In the genomic region with DNA sequence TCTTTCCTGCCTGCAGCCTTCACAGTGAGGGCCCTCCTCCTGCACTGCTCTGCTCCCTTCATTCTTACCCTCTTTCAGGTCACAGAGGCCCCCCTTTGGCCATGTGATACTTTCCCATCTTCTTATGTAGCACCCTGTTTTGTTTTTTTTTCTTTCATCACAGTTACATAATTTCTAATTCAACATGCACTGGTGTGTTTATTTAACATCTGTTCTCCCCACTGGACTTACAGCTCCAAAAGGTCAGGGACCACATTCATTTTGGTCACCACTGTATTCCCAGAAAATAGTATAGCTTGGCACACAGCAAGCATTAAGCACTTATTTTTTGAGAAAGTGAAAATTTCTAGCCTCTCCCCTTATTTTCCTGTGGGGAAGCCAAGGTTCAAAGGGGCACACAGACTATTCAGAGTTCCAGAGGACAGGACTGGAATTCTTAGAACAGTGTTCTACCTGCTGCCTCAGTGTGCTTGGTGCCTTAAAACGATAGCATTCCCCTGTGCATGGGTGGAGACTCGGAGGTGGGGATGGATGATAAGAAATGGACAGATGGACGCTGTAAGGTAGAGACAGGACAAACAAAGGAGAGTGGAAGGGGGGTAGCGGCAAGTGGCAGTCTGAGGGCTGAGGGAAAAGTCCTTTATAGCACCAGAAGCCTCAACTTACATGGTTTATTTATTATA, we compare ENCODE assay signal across 15 cellular contexts. TPM values are rescaled to one million over a fixed set of nuclear protein-coding genes. Genes with fewer than 3 reads are reported as not detected.
DNase-seq lines count a peak whose midpoint lies in the region; ATAC-seq, FAIRE-seq and TF ChIP-seq lines count a peak whose summit lies in the region.
"Had no signal": no experiment of that assay in that cellular context is flagged by ENCODE, and none has a peak within 500 bp of the region (broad histone marks: within the 10 kb centered on the region; RNA-seq: fewer than 3 reads in every experiment).

No MANE protein-coding gene starts in this region.

- peak overlapping the region; percentile 75 for H3K4me2 ChIP-seq in HepG2 (ENCODE audit: low read depth, low read length)

- intact Hi-C loops in activated naive CD4-positive, alpha-beta T cell treated with anti-CD3 and anti-CD28 coated beads for 36 hours (cut with micrococcal nuclease) = no loop called here
- intact Hi-C loops in HepG2 (cut with micrococcal nuclease; ENCODE audit: unreplicated experiment) = no loop called here

- H3K27ac Mint-ChIP-seq in activated naive CD4-positive, alpha-beta T cell treated with anti-CD3 and anti-CD28 coated beads for 36 hours = peak overlapping the region; percentile 99
- peak overlapping the region; percentile 100 for H3K27ac Mint-ChIP-seq in activated naive CD8-positive, alpha-beta T cell

- H3K4me3 ChIP-seq in HepG2 (replicated peaks in 1 of 3; ENCODE audit: insufficient read depth in 1 of 3, low read depth in 2 of 3, low read length in 3 of 3) (peak overlapping the region in 2 of 3 experiments; percentile 10 to 25; a peak in 2 of 6 replicates), subcutaneous abdominal adipose tissue (ENCODE audit: low read depth in 1 of 5, low read length in 5 of 5) (no peak overlapping the region)
- H3K4me3 ChIP-seq: ascending aorta, HAP-1, left lung, SJCRH30 had no signal

- H3K9me3 Mint-ChIP-seq in activated naive CD4-positive, alpha-beta T cell treated with anti-CD3 and anti-CD28 coated beads for 36 hours = no peaks in the 10 kb centered on the region
- H3K9me3 Mint-ChIP-seq in activated naive CD8-positive, alpha-beta T cell (ENCODE audit: low read depth) = no peaks in the 10 kb centered on the region
- H3K9me3 Mint-ChIP-seq: neural crest cell had no signal

- H3K9ac ChIP-seq in HepG2 (ENCODE audit: insufficient read depth, low read depth, low read length) (peak overlapping the region; percentile 14; the same call in 1 of the 2 replicates), subcutaneous abdominal adipose tissue (ENCODE audit: low read length in 5 of 5) (no peak overlapping the region)

- in situ Hi-C loops in HepG2 (cut with HindIII; ENCODE audit: extremely low pct_ligation_motif_present, low pct_unique_long_range_greater_than_20kb) = no loop called here

- ATAC-seq in HepG2 (peak; percentile 29), HG03565 (IDR thresholded peaks at IDR 0.05; ENCODE audit: unreplicated experiment) (no peak), HG02885 (IDR thresholded peaks at IDR 0.05; ENCODE audit: poor library complexity, unreplicated experiment) (no peak), GM18519 (IDR thresholded peaks at IDR 0.05; ENCODE audit: low FRiP score, unreplicated experiment) (no peak)
- ATAC-seq: left lung had no signal

- POLR2A ChIA-PET in HepG2 (lab: Yijun Ruan, JAX) = no interaction called here

- H3K4me3 Mint-ChIP-seq in activated naive CD4-positive, alpha-beta T cell treated with anti-CD3 and anti-CD28 coated beads for 36 hours = peak overlapping the region; percentile 68
- peak overlapping the region; percentile 100 for H3K4me3 Mint-ChIP-seq in activated naive CD8-positive, alpha-beta T cell
- H3K4me3 Mint-ChIP-seq: neural crest cell had no signal

- no peaks in the 10 kb centered on the region for H3K79me2 ChIP-seq in HepG2 (ENCODE audit: insufficient read depth, low read length)

- TF ChIP-seq POLR2A in HepG2 (IDR thresholded peaks at IDR 0.05; ENCODE audit: insufficient read depth in 1 of 2, low read depth in 2 of 2, low read length in 2 of 2) = no peak

- peak in 1 of 2 experiments; percentile 57; a peak in 2 of 4 replicates for TF ChIP-seq EP300 in HepG2 (IDR thresholded peaks at IDR 0.05; ENCODE audit: low read depth in 2 of 2, low read length in 2 of 2)
- TF ChIP-seq EP300 in HepG2 (CRISPR knock-in tag; IDR thresholded peaks at IDR 0.05; ENCODE audit: borderline replicate concordance) = no peak

- peak; percentile 49 for FAIRE-seq in HepG2 (lab: Jason Lieb, UNC)

- peaks cover 75% of the 10 kb centered on the region for H3K4me1 Mint-ChIP-seq in activated naive CD4-positive, alpha-beta T cell treated with anti-CD3 and anti-CD28 coated beads for 36 hours (ENCODE audit: low read depth)
- peaks cover 81% of the 10 kb centered on the region for H3K4me1 Mint-ChIP-seq in activated naive CD8-positive, alpha-beta T cell (ENCODE audit: low read depth)

- H4K20me1 ChIP-seq in HepG2 (ENCODE audit: insufficient read depth, low read length) = no peaks in the 10 kb centered on the region

- H3K27ac ChIP-seq in HepG2 (ENCODE audit: extremely low read length, insufficient read depth, low read length) = peak overlapping the region; percentile 47
- H3K27ac ChIP-seq in subcutaneous abdominal adipose tissue (ENCODE audit: low read depth, low read length) = peak overlapping the region; percentile 92
- H3K27ac ChIP-seq: ascending aorta, SJCRH30 had no signal

- no TSS peak for BruUV-seq in HepG2 (replicated peaks; lab: Mats Ljungman, UMichigan)

- no peaks in the 10 kb centered on the region for H3K9me3 ChIP-seq in HepG2 (ENCODE audit: low read length)
- no peaks in the 10 kb centered on the region for H3K9me3 ChIP-seq in subcutaneous abdominal adipose tissue (ENCODE audit: control insufficient read depth in 5 of 5, low read length in 5 of 5)
- H3K9me3 ChIP-seq: ascending aorta, HAP-1, left lung, SJCRH30 had no signal

- 6% methylated on average over 4 of the region's 4 CpGs for WGBS in HepG2 (ENCODE audit: low lambda C conversion rate)

- no peak for TF ChIP-seq CTCF in HepG2 (CRISPR knock-in tag; IDR thresholded peaks at IDR 0.05)

- no peak for DNase-seq in activated naive CD4-positive, alpha-beta T cell treated with anti-CD3 and anti-CD28 coated beads for 36 hours
- no peak for DNase-seq in activated naive CD4-positive, alpha-beta T cell treated with anti-CD3 and anti-CD28 coated beads, Interleukin-2, amount 50 U/mL, for 16 hours
- DNase-seq in HepG2 (ENCODE audit: low spot score) = peak; percentile 47
- DNase-seq: KG1, NCI-H345, SJCRH30 had no signal

- no peak for TF ChIP-seq RAD21 in HepG2 (CRISPR knock-in tag; IDR thresholded peaks at IDR 0.05)

- no peak overlapping the region for H2AFZ ChIP-seq in HepG2 (ENCODE audit: low read length)

- H3K36me3 ChIP-seq in HepG2 (replicated peaks in 1 of 2; ENCODE audit: control insufficient read depth in 1 of 2, insufficient read depth in 2 of 2, low read length in 2 of 2) = no peaks in the 10 kb centered on the region
- H3K36me3 ChIP-seq in subcutaneous abdominal adipose tissue (ENCODE audit: control insufficient read depth in 5 of 5, insufficient read depth in 5 of 5, low read length in 5 of 5) = peaks cover 0 to 27% (median 3%) of the 10 kb centered on the region in 5 donors
- H3K36me3 ChIP-seq: ascending aorta, HAP-1, SJCRH30 had no signal

- H3K27me3 Mint-ChIP-seq in activated naive CD4-positive, alpha-beta T cell treated with anti-CD3 and anti-CD28 coated beads for 36 hours (ENCODE audit: low read depth) = no peaks in the 10 kb centered on the region
- no peaks in the 10 kb centered on the region for H3K27me3 Mint-ChIP-seq in activated naive CD8-positive, alpha-beta T cell

- H3K27me3 ChIP-seq in HepG2 (ENCODE audit: control insufficient read depth in 1 of 2, insufficient read depth in 2 of 2, low read length in 2 of 2) = no peaks in the 10 kb centered on the region
- H3K27me3 ChIP-seq in subcutaneous abdominal adipose tissue (ENCODE audit: control insufficient read depth in 5 of 5, insufficient read depth in 4 of 5, low read length in 5 of 5) = peaks cover 0 to 3% (median 0%) of the 10 kb centered on the region in 5 donors
- H3K27me3 ChIP-seq: ascending aorta, left lung, SJCRH30 had no signal

- CTCF ChIA-PET in activated naive CD4-positive, alpha-beta T cell treated with anti-CD3 and anti-CD28 coated beads for 36 hours (lab: Charles Lee) = interaction anchor here (4.4 to 13.5 kb wide), 2 partner anchors 24 to 205 kb away, joined by 15 to 234 read pairs; no protein-coding TSS in a partner anchor
- CTCF ChIA-PET in HepG2 (lab: Yijun Ruan, JAX; ENCODE audit: low intra/inter-chr PET ratio, low total read pairs) = no interaction called here

- peaks cover 99% of the 10 kb centered on the region for H3K36me3 Mint-ChIP-seq in activated naive CD4-positive, alpha-beta T cell treated with anti-CD3 and anti-CD28 coated beads for 36 hours (ENCODE audit: low read depth)
- peaks cover 48% of the 10 kb centered on the region for H3K36me3 Mint-ChIP-seq in activated naive CD8-positive, alpha-beta T cell

- H3K4me1 ChIP-seq in HepG2 (ENCODE audit: insufficient read depth, low read length) = peaks cover 95% of the 10 kb centered on the region
- peaks cover 12 to 70% (median 51%) of the 10 kb centered on the region in 5 donors for H3K4me1 ChIP-seq in subcutaneous abdominal adipose tissue (ENCODE audit: control insufficient read depth in 5 of 5, insufficient read depth in 5 of 5, low read length in 5 of 5)
- H3K4me1 ChIP-seq: ascending aorta, HAP-1, SJCRH30 had no signal

RNA-seq across cellular contexts. Expression of a gene that starts 5.3 kb away (rescaled TPM):
- 100 to 1,000 TPM; 210 to 213 TPM for total RNA-seq in activated naive CD4-positive, alpha-beta T cell treated with anti-CD3 and anti-CD28 coated beads for 36 hours
- total RNA-seq in HepG2 (2016; rRNA removed; fragmentation: Illumina TruSeq; extraction: Trizol) = 0.04 TPM in 1 of 2 replicates, not detected in the other
- total RNA-seq in HepG2 (2016; cell fraction: cytosol; rRNA removed; fragmentation: Illumina TruSeq; extraction: Trizol; ENCODE audit: low read depth) = not detected in 2 replicates
- total RNA-seq in HepG2 (2016; cell fraction: insoluble cytoplasmic fraction; rRNA removed; fragmentation: Illumina TruSeq; extraction: Trizol) = not detected in 2 replicates
- not detected in 2 replicates for total RNA-seq in HepG2 (2016; cell fraction: membrane; rRNA removed; fragmentation: Illumina TruSeq; extraction: Trizol)
- not detected in 2 replicates for total RNA-seq in HepG2 (2016; cell fraction: nucleus; rRNA removed; fragmentation: Illumina TruSeq; extraction: Trizol)
- not detected in 2 replicates for polyA plus RNA-seq in HepG2 (2011; rRNA removed)
- polyA plus RNA-seq in HepG2 (2011; cell fraction: cytosol; rRNA removed) = 0.01 TPM in 1 of 2 replicates, not detected in the other
- polyA plus RNA-seq in HepG2 (2011; cell fraction: nucleus; rRNA removed) = 0.36 TPM in 1 of 2 replicates, not detected in the other
- 0.07 TPM in 1 of 2 replicates, not detected in the other for polyA plus RNA-seq in HepG2 (2012)
- not detected in 2 replicates for polyA plus RNA-seq in HepG2 (2016; cell fraction: cytosol; fragmentation: Illumina TruSeq; extraction: Trizol; ENCODE audit: low read depth)
- polyA plus RNA-seq in HepG2 (2016; cell fraction: insoluble cytoplasmic fraction; fragmentation: Illumina TruSeq; extraction: Trizol; ENCODE audit: low read depth) = not detected in 2 replicates
- not detected in 2 replicates for polyA plus RNA-seq in HepG2 (2016; cell fraction: membrane; fragmentation: Illumina TruSeq; extraction: Trizol; ENCODE audit: low read depth)
- polyA plus RNA-seq in HepG2 (2016; cell fraction: nucleus; fragmentation: Illumina TruSeq; extraction: Trizol; ENCODE audit: insufficient read depth, low read depth) = not detected in 2 replicates
- 12.7 TPM in 1 of 2 replicates, not detected in the other for polyA minus RNA-seq in HepG2 (2011; rRNA and poly(A)+ RNA removed; ENCODE audit: low replicate concordance)
- not detected in 2 replicates for polyA minus RNA-seq in HepG2 (2011; cell fraction: cytosol; rRNA and poly(A)+ RNA removed)
- polyA minus RNA-seq in HepG2 (2011; cell fraction: nucleus; rRNA and poly(A)+ RNA removed) = 0.50 TPM in 1 of 2 replicates, not detected in the other
- total RNA-seq: neural crest cell, SJCRH30 had no signal

RNA-seq across cellular contexts. Expression of a gene that starts 32.4 kb away (rescaled TPM):
- total RNA-seq in activated naive CD4-positive, alpha-beta T cell treated with anti-CD3 and anti-CD28 coated beads for 36 hours = 1 to 10 TPM; 5.3 to 5.5 TPM
- 1.7 and 1.9 TPM in 2 replicates for total RNA-seq in HepG2 (2016; rRNA removed; fragmentation: Illumina TruSeq; extraction: Trizol)
- total RNA-seq in HepG2 (2016; cell fraction: cytosol; rRNA removed; fragmentation: Illumina TruSeq; extraction: Trizol; ENCODE audit: low read depth) = 1.5 and 2.1 TPM in 2 replicates
- total RNA-seq in HepG2 (2016; cell fraction: insoluble cytoplasmic fraction; rRNA removed; fragmentation: Illumina TruSeq; extraction: Trizol) = 1.5 and 1.6 TPM in 2 replicates
- 1.7 and 2.0 TPM in 2 replicates for total RNA-seq in HepG2 (2016; cell fraction: membrane; rRNA removed; fragmentation: Illumina TruSeq; extraction: Trizol)
- 0.90 and 1.4 TPM in 2 replicates for total RNA-seq in HepG2 (2016; cell fraction: nucleus; rRNA removed; fragmentation: Illumina TruSeq; extraction: Trizol)
- 0.46 and 0.65 TPM in 2 replicates for polyA plus RNA-seq in HepG2 (2011; rRNA removed)
- 0.44 and 0.51 TPM in 2 replicates for polyA plus RNA-seq in HepG2 (2011; cell fraction: cytosol; rRNA removed)
- polyA plus RNA-seq in HepG2 (2011; cell fraction: nucleus; rRNA removed) = 0.13 and 0.55 TPM in 2 replicates
- 0.35 and 0.46 TPM in 2 replicates for polyA plus RNA-seq in HepG2 (2012)
- polyA plus RNA-seq in HepG2 (2016; cell fraction: cytosol; fragmentation: Illumina TruSeq; extraction: Trizol; ENCODE audit: low read depth) = 0.80 and 1.0 TPM in 2 replicates
- 1.2 and 1.8 TPM in 2 replicates for polyA plus RNA-seq in HepG2 (2016; cell fraction: insoluble cytoplasmic fraction; fragmentation: Illumina TruSeq; extraction: Trizol; ENCODE audit: low read depth)
- polyA plus RNA-seq in HepG2 (2016; cell fraction: membrane; fragmentation: Illumina TruSeq; extraction: Trizol; ENCODE audit: low read depth) = 1.1 and 1.5 TPM in 2 replicates
- polyA plus RNA-seq in HepG2 (2016; cell fraction: nucleus; fragmentation: Illumina TruSeq; extraction: Trizol; ENCODE audit: insufficient read depth, low read depth) = 2.6 and 3.9 TPM in 2 replicates
- polyA minus RNA-seq in HepG2 (2011; rRNA and poly(A)+ RNA removed; ENCODE audit: low replicate concordance) = not detected in 2 replicates
- polyA minus RNA-seq in HepG2 (2011; cell fraction: cytosol; rRNA and poly(A)+ RNA removed) = not detected in 2 replicates
- 1.2 and 1.3 TPM in 2 replicates for polyA minus RNA-seq in HepG2 (2011; cell fraction: nucleus; rRNA and poly(A)+ RNA removed)
- total RNA-seq: neural crest cell had no signal

RNA-seq across cellular contexts. Expression of a gene that starts 55.1 kb away (rescaled TPM):
- total RNA-seq in activated naive CD4-positive, alpha-beta T cell treated with anti-CD3 and anti-CD28 coated beads for 36 hours = 10 to 100 TPM; 29.0 to 30.3 TPM
- total RNA-seq in HepG2 (2016; rRNA removed; fragmentation: Illumina TruSeq; extraction: Trizol) = 33.6 and 48.2 TPM in 2 replicates
- 21.9 and 25.2 TPM in 2 replicates for total RNA-seq in HepG2 (2016; cell fraction: cytosol; rRNA removed; fragmentation: Illumina TruSeq; extraction: Trizol; ENCODE audit: low read depth)
- 28.5 and 48.4 TPM in 2 replicates for total RNA-seq in HepG2 (2016; cell fraction: insoluble cytoplasmic fraction; rRNA removed; fragmentation: Illumina TruSeq; extraction: Trizol)
- total RNA-seq in HepG2 (2016; cell fraction: membrane; rRNA removed; fragmentation: Illumina TruSeq; extraction: Trizol) = 17.5 and 19.8 TPM in 2 replicates
- 58.5 and 62.9 TPM in 2 replicates for total RNA-seq in HepG2 (2016; cell fraction: nucleus; rRNA removed; fragmentation: Illumina TruSeq; extraction: Trizol)
- polyA plus RNA-seq in HepG2 (2011; rRNA removed) = 33.3 and 35.7 TPM in 2 replicates
- polyA plus RNA-seq in HepG2 (2011; cell fraction: cytosol; rRNA removed) = 11.9 and 21.3 TPM in 2 replicates
- polyA plus RNA-seq in HepG2 (2011; cell fraction: nucleus; rRNA removed) = 18.0 and 20.5 TPM in 2 replicates
- polyA plus RNA-seq in HepG2 (2012) = 28.5 and 31.0 TPM in 2 replicates
- 2.4 TPM in 2 replicates for polyA plus RNA-seq in HepG2 (2016; cell fraction: cytosol; fragmentation: Illumina TruSeq; extraction: Trizol; ENCODE audit: low read depth)
- 17.4 and 19.9 TPM in 2 replicates for polyA plus RNA-seq in HepG2 (2016; cell fraction: insoluble cytoplasmic fraction; fragmentation: Illumina TruSeq; extraction: Trizol; ENCODE audit: low read depth)
- 3.9 and 5.8 TPM in 2 replicates for polyA plus RNA-seq in HepG2 (2016; cell fraction: membrane; fragmentation: Illumina TruSeq; extraction: Trizol; ENCODE audit: low read depth)
- polyA plus RNA-seq in HepG2 (2016; cell fraction: nucleus; fragmentation: Illumina TruSeq; extraction: Trizol; ENCODE audit: insufficient read depth, low read depth) = 55.8 and 59.0 TPM in 2 replicates
- 31.1 and 55.3 TPM in 2 replicates for polyA minus RNA-seq in HepG2 (2011; rRNA and poly(A)+ RNA removed; ENCODE audit: low replicate concordance)
- polyA minus RNA-seq in HepG2 (2011; cell fraction: cytosol; rRNA and poly(A)+ RNA removed) = 22.9 and 25.3 TPM in 2 replicates
- 65.7 and 74.1 TPM in 2 replicates for polyA minus RNA-seq in HepG2 (2011; cell fraction: nucleus; rRNA and poly(A)+ RNA removed)

RNA-seq across cellular contexts. Expression of a gene that starts 55.2 kb away (rescaled TPM):
- 10 to 100 TPM; 27.7 to 31.1 TPM for total RNA-seq in activated naive CD4-positive, alpha-beta T cell treated with anti-CD3 and anti-CD28 coated beads for 36 hours
- 22.9 and 33.2 TPM in 2 replicates for total RNA-seq in HepG2 (2016; rRNA removed; fragmentation: Illumina TruSeq; extraction: Trizol)
- total RNA-seq in HepG2 (2016; cell fraction: cytosol; rRNA removed; fragmentation: Illumina TruSeq; extraction: Trizol; ENCODE audit: low read depth) = 10.8 and 11.1 TPM in 2 replicates
- total RNA-seq in HepG2 (2016; cell fraction: insoluble cytoplasmic fraction; rRNA removed; fragmentation: Illumina TruSeq; extraction: Trizol) = 26.1 and 31.2 TPM in 2 replicates
- total RNA-seq in HepG2 (2016; cell fraction: membrane; rRNA removed; fragmentation: Illumina TruSeq; extraction: Trizol) = 24.9 and 25.1 TPM in 2 replicates
- total RNA-seq in HepG2 (2016; cell fraction: nucleus; rRNA removed; fragmentation: Illumina TruSeq; extraction: Trizol) = 33.7 and 39.3 TPM in 2 replicates
- polyA plus RNA-seq in HepG2 (2011; rRNA removed) = 115 and 123 TPM in 2 replicates
- polyA plus RNA-seq in HepG2 (2011; cell fraction: cytosol; rRNA removed) = 44.2 and 92.1 TPM in 2 replicates
- 37.4 and 49.8 TPM in 2 replicates for polyA plus RNA-seq in HepG2 (2011; cell fraction: nucleus; rRNA removed)
- polyA plus RNA-seq in HepG2 (2012) = 72.7 and 76.6 TPM in 2 replicates
- polyA plus RNA-seq in HepG2 (2016; cell fraction: cytosol; fragmentation: Illumina TruSeq; extraction: Trizol; ENCODE audit: low read depth) = 15.3 and 16.5 TPM in 2 replicates
- 24.1 and 24.4 TPM in 2 replicates for polyA plus RNA-seq in HepG2 (2016; cell fraction: insoluble cytoplasmic fraction; fragmentation: Illumina TruSeq; extraction: Trizol; ENCODE audit: low read depth)
- polyA plus RNA-seq in HepG2 (2016; cell fraction: membrane; fragmentation: Illumina TruSeq; extraction: Trizol; ENCODE audit: low read depth) = 23.4 and 24.7 TPM in 2 replicates
- polyA plus RNA-seq in HepG2 (2016; cell fraction: nucleus; fragmentation: Illumina TruSeq; extraction: Trizol; ENCODE audit: insufficient read depth, low read depth) = 39.0 and 46.7 TPM in 2 replicates
- polyA minus RNA-seq in HepG2 (2011; rRNA and poly(A)+ RNA removed; ENCODE audit: low replicate concordance) = 43.0 and 52.4 TPM in 2 replicates
- polyA minus RNA-seq in HepG2 (2011; cell fraction: cytosol; rRNA and poly(A)+ RNA removed) = 32.2 and 46.0 TPM in 2 replicates
- polyA minus RNA-seq in HepG2 (2011; cell fraction: nucleus; rRNA and poly(A)+ RNA removed) = 45.6 and 53.0 TPM in 2 replicates

Comparison
In these comparisons a context has a peak if more than half of its experiments do, and no peak if none do; other contexts are left out.
1. H3K4me3 ChIP-seq: peak in HepG2 (2 of 3); none in subcutaneous abdominal adipose tissue (0 of 5).
2. RNA of a gene that starts 5.3 kb away (total RNA-seq): 210 to 213 TPM in activated naive CD4-positive, alpha-beta T cell treated with anti-CD3 and anti-CD28 coated beads for 36 hours; 0.04 TPM in HepG2; every median in the first group is over 100 times any median in the second.